1 cellular context compared by ENCODE assay signal in genomic region chr12:82608706-82609105, GRCh38.
TF ChIP-seq lines count a peak whose summit lies in the region.

No MANE protein-coding gene starts in this region.

TF ChIP-seq in IMR-90, 13 proteins besides CTCF, POLR2A, EP300 and RAD21 (continued from another document):
- TF ChIP-seq ELK1 (IDR thresholded peaks at IDR 0.05; ENCODE audit: borderline replicate concordance, low read depth, low read length) (no peak), CHD1 (IDR thresholded peaks at IDR 0.05; ENCODE audit: low read depth, low read length) (no peak)
